27 cellular contexts compared by ENCODE assay signal in the genomic region with DNA sequence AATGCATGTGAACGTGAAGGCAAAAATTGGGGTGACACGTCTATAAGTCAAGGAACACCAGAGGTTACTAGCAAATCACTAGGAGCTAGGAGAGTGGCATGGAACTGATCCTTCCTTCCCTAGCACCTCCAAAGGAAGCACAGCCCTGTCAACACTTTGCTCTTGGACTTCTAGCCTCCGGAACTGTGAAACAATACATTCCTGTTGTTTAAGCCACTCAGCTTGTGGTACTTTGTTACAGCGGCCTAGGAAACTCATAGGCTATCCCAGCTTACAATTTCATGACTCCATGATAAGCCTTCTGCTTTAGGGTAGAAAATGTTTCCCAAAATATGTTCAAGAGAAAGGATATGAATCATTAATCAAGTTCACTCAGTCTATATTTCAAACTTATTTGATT.
"Had no signal": no experiment of that assay in that cellular context is flagged by ENCODE, and none has a peak within 500 bp of the region (broad histone marks: within the 10 kb centered on the region; RNA-seq: fewer than 3 reads in every experiment).

No MANE protein-coding gene starts in this region.

- H3K9ac ChIP-seq: neural progenitor cell had no signal

- H3K4me1 ChIP-seq: prostate gland, right lobe of liver, sigmoid colon, thyroid gland, tibial nerve, upper lobe of left lung, vagina had no signal

- DNase-seq: naive thymus-derived CD4-positive, alpha-beta T cell; natural killer cell; occipital lobe; pancreas; right cardiac atrium; right lobe of liver; sigmoid colon; small intestine; stimulated activated CD4-positive, alpha-beta T cell treated with anti-CD3 and anti-CD28 coated beads, Interleukin-12 subunit alpha, Interleukin-12 subunit beta, amount 100 ng/mL, for 4 hours; stimulated activated CD4-positive, alpha-beta T cell treated with anti-CD3 and anti-CD28 coated beads, Interleukin-1b, Interleukin-23, amount 100 ng/mL, for 48 hours; stimulated activated CD4-positive, alpha-beta T cell treated with anti-CD3 and anti-CD28 coated beads, Interleukin-4, amount 100 ng/mL, for 1 hour; stimulated activated CD4-positive, alpha-beta T cell treated with anti-CD3 and anti-CD28 coated beads, Interleukin-4, amount 100 ng/mL, for 4 hours; stimulated activated CD8-positive, alpha-beta memory T cell treated with anti-CD3 and anti-CD28 coated beads, Interleukin-4, amount 100 ng/mL, for 48 hours; stimulated activated naive CD4-positive, alpha-beta T cell; stimulated activated naive CD8-positive, alpha-beta T cell treated with anti-CD3 and anti-CD28 coated beads, Interleukin-15, amount 100 ng/mL, for 72 hours; stimulated activated naive CD8-positive, alpha-beta T cell treated with anti-CD3 and anti-CD28 coated beads, Interleukin-15, Interleukin-2, amounts not matched to agents 100 U/mL and 50 U/mL, for 24 hours; thyroid gland; trophoblast cell; upper lobe of left lung had no signal

- H3K4me2 ChIP-seq: neural progenitor cell had no signal

- H3K27ac Mint-ChIP-seq: naive thymus-derived CD4-positive, alpha-beta T cell; natural killer cell; neural progenitor cell; stimulated activated memory B cell treated with anti-CD40 and anti-IgM and Interleukin-4, amounts not matched to agents 10 μg/mL and 1 μg/mL and 100 μg/mL, for 72 hours; stimulated activated naive CD8-positive, alpha-beta T cell treated with anti-CD3 and anti-CD28 coated beads, Interleukin-15, amount 100 ng/mL, for 72 hours had no signal

- H3K27ac ChIP-seq: neural progenitor cell, pancreas, prostate gland, right lobe of liver, sigmoid colon, thoracic aorta, thyroid gland, tibial nerve, upper lobe of left lung, vagina had no signal

- H3K4me3 ChIP-seq: neural progenitor cell, pancreas, prostate gland, right lobe of liver, sigmoid colon, thoracic aorta, thyroid gland, tibial nerve, upper lobe of left lung, vagina had no signal

- H3K36me3 Mint-ChIP-seq: naive thymus-derived CD4-positive, alpha-beta T cell; natural killer cell; neural progenitor cell; stimulated activated memory B cell treated with anti-CD40 and anti-IgM and Interleukin-4, amounts not matched to agents 10 μg/mL and 1 μg/mL and 100 μg/mL, for 72 hours had no signal

- H3K4me1 Mint-ChIP-seq: naive thymus-derived CD4-positive, alpha-beta T cell; natural killer cell; stimulated activated memory B cell treated with anti-CD40 and anti-IgM and Interleukin-4, amounts not matched to agents 10 μg/mL and 1 μg/mL and 100 μg/mL, for 72 hours; stimulated activated naive CD8-positive, alpha-beta T cell treated with anti-CD3 and anti-CD28 coated beads, Interleukin-15, amount 100 ng/mL, for 72 hours had no signal

- H3K9me3 Mint-ChIP-seq: nephron; neural progenitor cell; stimulated activated memory B cell treated with anti-CD40 and anti-IgM and Interleukin-4, amounts not matched to agents 10 μg/mL and 1 μg/mL and 100 μg/mL, for 72 hours had no signal

- H3K9me3 ChIP-seq: pancreas, prostate gland, right lobe of liver, thoracic aorta, thyroid gland, tibial nerve, upper lobe of left lung, vagina had no signal

- H3K27me3 ChIP-seq: neural progenitor cell, pancreas, right lobe of liver, sigmoid colon, thyroid gland, tibial nerve, upper lobe of left lung, vagina had no signal

- H3K36me3 ChIP-seq: neural progenitor cell, pancreas, prostate gland, right lobe of liver, sigmoid colon, thoracic aorta, thyroid gland, tibial nerve, upper lobe of left lung, vagina had no signal

- H2AFZ ChIP-seq: neural progenitor cell had no signal

- H3K4me3 Mint-ChIP-seq: naive thymus-derived CD4-positive, alpha-beta T cell; natural killer cell; nephron; neural progenitor cell; stimulated activated memory B cell treated with anti-CD40 and anti-IgM and Interleukin-4, amounts not matched to agents 10 μg/mL and 1 μg/mL and 100 μg/mL, for 72 hours; stimulated activated naive CD8-positive, alpha-beta T cell treated with anti-CD3 and anti-CD28 coated beads, Interleukin-15, amount 100 ng/mL, for 72 hours had no signal

- FAIRE-seq: pancreas, small intestine, urothelium cell line had no signal

- H3K27me3 Mint-ChIP-seq: naive thymus-derived CD4-positive, alpha-beta T cell; stimulated activated memory B cell treated with anti-CD40 and anti-IgM and Interleukin-4, amounts not matched to agents 10 μg/mL and 1 μg/mL and 100 μg/mL, for 72 hours; stimulated activated naive CD8-positive, alpha-beta T cell treated with anti-CD3 and anti-CD28 coated beads, Interleukin-15, amount 100 ng/mL, for 72 hours had no signal
